Comparison of ENCODE assay signal across 18 cellular contexts in genomic region chr19:7358102-7358597, GRCh38.
"Had no signal": no experiment of that assay in that cellular context is flagged by ENCODE, and none has a peak within 500 bp of the region (broad histone marks: within the 10 kb centered on the region; RNA-seq: fewer than 3 reads in every experiment).

No MANE protein-coding gene starts in this region.

- H3K36me3 ChIP-seq: colonic mucosa, esophagus squamous epithelium, left lung, suprapubic skin had no signal

- H3K27me3 ChIP-seq: colonic mucosa, left lung, neutrophil, suprapubic skin had no signal

- H3K4me1 ChIP-seq: colonic mucosa, esophagus squamous epithelium, left lung, suprapubic skin had no signal

- H3K27me3 Mint-ChIP-seq: activated CD4-positive, alpha-beta T cell treated with anti-CD3 and anti-CD28 coated beads, Interleukin-2, amount 10 ng/mL, durations not matched to agents 24 days and 14 days had no signal

- H3K4me3 ChIP-seq: colonic mucosa, esophagus squamous epithelium, left lung, suprapubic skin had no signal

- FAIRE-seq: kidney, TTC549 had no signal

- H3K4me1 Mint-ChIP-seq: WTC11 had no signal

- H3K27ac Mint-ChIP-seq: activated CD4-positive, alpha-beta T cell treated with anti-CD3 and anti-CD28 coated beads, Interleukin-2, amount 10 ng/mL, durations not matched to agents 24 days and 14 days; activated naive CD4-positive, alpha-beta T cell treated with anti-CD3 and anti-CD28 coated beads for 36 hours; WTC11 had no signal

- DNase-seq: activated CD4-positive, alpha-beta T cell treated with anti-CD3 and anti-CD28 coated beads, Interleukin-2, amount 10 ng/mL, durations not matched to agents 24 days and 14 days; activated naive CD4-positive, alpha-beta T cell treated with anti-CD3 and anti-CD28 coated beads for 36 hours; activated T-cell treated with anti-CD3 and anti-CD28 coated beads for 4 hours; amniotic stem cell; colonic mucosa; esophagus squamous epithelium; hippocampal formation; kidney; left lung; mammary epithelial cell; natural killer cell; stimulated activated naive CD4-positive, alpha-beta T cell; T-helper 2 cell; trophoblast cell had no signal

- H3K4me3 Mint-ChIP-seq: activated CD4-positive, alpha-beta T cell treated with anti-CD3 and anti-CD28 coated beads, Interleukin-2, amount 10 ng/mL, durations not matched to agents 24 days and 14 days; activated naive CD4-positive, alpha-beta T cell treated with anti-CD3 and anti-CD28 coated beads for 36 hours; natural killer cell; WTC11 had no signal

- H3K9me3 Mint-ChIP-seq: activated naive CD4-positive, alpha-beta T cell treated with anti-CD3 and anti-CD28 coated beads for 36 hours had no signal

- ATAC-seq: left lung, natural killer cell, WTC11 had no signal

- H3K27ac ChIP-seq: colonic mucosa, esophagus squamous epithelium, left lung, neutrophil, suprapubic skin had no signal

- H3K9me3 ChIP-seq: colonic mucosa, esophagus squamous epithelium, left lung, neutrophil, suprapubic skin had no signal

- H3K36me3 Mint-ChIP-seq: natural killer cell, WTC11 had no signal
